Comparison of ENCODE assay signal across 1 cellular context in the genomic region with DNA sequence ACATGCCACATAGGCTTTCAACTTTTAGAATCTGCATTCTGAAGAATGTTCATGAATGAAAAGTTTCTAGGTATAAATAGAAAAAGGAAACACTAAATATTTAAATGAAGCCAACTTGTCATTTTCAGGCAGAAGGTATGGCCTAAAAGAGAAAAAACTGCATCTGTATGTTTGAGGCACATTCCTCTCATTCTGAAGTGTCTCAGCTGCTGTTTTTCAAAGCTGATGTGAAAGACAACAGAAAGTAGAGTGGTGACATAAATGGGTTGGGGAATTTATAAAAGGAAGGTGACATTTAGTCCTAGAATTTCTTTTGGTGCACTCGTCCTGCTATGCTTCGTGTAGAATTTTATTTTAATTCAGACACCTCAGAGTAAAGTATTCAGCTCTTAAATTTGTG.
TF ChIP-seq lines count a peak whose summit lies in the region.

No MANE protein-coding gene starts in this region.

TF ChIP-seq in GM23338, 12 proteins besides CTCF, POLR2A, EP300 and RAD21 (continued from another document):
- TF ChIP-seq, protein P1, sequence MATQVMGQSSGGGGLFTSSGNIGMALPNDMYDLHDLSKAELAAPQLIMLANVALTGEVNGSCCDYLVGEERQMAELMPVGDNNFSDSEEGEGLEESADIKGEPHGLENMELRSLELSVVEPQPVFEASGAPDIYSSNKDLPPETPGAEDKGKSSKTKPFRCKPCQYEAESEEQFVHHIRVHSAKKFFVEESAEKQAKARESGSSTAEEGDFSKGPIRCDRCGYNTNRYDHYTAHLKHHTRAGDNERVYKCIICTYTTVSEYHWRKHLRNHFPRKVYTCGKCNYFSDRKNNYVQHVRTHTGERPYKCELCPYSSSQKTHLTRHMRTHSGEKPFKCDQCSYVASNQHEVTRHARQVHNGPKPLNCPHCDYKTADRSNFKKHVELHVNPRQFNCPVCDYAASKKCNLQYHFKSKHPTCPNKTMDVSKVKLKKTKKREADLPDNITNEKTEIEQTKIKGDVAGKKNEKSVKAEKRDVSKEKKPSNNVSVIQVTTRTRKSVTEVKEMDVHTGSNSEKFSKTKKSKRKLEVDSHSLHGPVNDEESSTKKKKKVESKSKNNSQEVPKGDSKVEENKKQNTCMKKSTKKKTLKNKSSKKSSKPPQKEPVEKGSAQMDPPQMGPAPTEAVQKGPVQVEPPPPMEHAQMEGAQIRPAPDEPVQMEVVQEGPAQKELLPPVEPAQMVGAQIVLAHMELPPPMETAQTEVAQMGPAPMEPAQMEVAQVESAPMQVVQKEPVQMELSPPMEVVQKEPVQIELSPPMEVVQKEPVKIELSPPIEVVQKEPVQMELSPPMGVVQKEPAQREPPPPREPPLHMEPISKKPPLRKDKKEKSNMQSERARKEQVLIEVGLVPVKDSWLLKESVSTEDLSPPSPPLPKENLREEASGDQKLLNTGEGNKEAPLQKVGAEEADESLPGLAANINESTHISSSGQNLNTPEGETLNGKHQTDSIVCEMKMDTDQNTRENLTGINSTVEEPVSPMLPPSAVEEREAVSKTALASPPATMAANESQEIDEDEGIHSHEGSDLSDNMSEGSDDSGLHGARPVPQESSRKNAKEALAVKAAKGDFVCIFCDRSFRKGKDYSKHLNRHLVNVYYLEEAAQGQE (IDR thresholded peaks at IDR 0.05; ENCODE audit: unreplicated experiment) = no peak
- TF ChIP-seq, protein P2, sequence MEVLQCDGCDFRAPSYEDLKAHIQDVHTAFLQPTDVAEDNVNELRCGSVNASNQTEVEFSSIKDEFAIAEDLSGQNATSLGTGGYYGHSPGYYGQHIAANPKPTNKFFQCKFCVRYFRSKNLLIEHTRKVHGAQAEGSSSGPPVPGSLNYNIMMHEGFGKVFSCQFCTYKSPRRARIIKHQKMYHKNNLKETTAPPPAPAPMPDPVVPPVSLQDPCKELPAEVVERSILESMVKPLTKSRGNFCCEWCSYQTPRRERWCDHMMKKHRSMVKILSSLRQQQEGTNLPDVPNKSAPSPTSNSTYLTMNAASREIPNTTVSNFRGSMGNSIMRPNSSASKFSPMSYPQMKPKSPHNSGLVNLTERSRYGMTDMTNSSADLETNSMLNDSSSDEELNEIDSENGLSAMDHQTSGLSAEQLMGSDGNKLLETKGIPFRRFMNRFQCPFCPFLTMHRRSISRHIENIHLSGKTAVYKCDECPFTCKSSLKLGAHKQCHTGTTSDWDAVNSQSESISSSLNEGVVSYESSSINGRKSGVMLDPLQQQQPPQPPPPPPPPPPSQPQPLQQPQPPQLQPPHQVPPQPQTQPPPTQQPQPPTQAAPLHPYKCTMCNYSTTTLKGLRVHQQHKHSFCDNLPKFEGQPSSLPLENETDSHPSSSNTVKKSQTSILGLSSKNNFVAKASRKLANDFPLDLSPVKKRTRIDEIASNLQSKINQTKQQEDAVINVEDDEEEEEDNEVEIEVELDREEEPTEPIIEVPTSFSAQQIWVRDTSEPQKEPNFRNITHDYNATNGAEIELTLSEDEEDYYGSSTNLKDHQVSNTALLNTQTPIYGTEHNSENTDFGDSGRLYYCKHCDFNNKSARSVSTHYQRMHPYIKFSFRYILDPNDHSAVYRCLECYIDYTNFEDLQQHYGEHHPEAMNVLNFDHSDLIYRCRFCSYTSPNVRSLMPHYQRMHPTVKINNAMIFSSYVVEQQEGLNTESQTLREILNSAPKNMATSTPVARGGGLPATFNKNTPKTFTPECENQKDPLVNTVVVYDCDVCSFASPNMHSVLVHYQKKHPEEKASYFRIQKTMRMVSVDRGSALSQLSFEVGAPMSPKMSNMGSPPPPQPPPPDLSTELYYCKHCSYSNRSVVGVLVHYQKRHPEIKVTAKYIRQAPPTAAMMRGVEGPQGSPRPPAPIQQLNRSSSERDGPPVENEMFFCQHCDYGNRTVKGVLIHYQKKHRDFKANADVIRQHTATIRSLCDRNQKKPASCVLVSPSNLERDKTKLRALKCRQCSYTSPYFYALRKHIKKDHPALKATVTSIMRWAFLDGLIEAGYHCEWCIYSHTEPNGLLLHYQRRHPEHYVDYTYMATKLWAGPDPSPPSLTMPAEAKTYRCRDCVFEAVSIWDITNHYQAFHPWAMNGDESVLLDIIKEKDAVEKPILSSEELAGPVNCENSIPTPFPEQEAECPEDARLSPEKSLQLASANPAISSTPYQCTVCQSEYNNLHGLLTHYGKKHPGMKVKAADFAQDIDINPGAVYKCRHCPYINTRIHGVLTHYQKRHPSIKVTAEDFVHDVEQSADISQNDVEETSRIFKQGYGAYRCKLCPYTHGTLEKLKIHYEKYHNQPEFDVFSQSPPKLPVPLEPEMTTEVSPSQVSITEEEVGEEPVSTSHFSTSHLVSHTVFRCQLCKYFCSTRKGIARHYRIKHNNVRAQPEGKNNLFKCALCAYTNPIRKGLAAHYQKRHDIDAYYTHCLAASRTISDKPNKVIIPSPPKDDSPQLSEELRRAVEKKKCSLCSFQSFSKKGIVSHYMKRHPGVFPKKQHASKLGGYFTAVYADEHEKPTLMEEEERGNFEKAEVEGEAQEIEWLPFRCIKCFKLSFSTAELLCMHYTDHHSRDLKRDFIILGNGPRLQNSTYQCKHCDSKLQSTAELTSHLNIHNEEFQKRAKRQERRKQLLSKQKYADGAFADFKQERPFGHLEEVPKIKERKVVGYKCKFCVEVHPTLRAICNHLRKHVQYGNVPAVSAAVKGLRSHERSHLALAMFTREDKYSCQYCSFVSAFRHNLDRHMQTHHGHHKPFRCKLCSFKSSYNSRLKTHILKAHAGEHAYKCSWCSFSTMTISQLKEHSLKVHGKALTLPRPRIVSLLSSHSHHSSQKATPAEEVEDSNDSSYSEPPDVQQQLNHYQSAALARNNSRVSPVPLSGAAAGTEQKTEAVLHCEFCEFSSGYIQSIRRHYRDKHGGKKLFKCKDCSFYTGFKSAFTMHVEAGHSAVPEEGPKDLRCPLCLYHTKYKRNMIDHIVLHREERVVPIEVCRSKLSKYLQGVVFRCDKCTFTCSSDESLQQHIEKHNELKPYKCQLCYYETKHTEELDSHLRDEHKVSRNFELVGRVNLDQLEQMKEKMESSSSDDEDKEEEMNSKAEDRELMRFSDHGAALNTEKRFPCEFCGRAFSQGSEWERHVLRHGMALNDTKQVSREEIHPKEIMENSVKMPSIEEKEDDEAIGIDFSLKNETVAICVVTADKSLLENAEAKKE (CRISPR knock-in tag; IDR thresholded peaks at IDR 0.05) = no peak
- TF ChIP-seq ZNF114 (CRISPR knock-in tag; IDR thresholded peaks at IDR 0.05) = no peak
- no peak for TF ChIP-seq POLR2AphosphoS5 (IDR thresholded peaks at IDR 0.05; ENCODE audit: low read depth)
- TF ChIP-seq STAT1 (IDR thresholded peaks at IDR 0.05; ENCODE audit: unreplicated experiment) = no peak
- TF ChIP-seq EZH2phosphoT487 (IDR thresholded peaks at IDR 0.05; ENCODE audit: unreplicated experiment) = no peak
